Comparison of ENCODE assay signal across 26 cellular contexts in genomic region chr1:169214598-169214997, GRCh38.
"Had no signal": no experiment of that assay in that cellular context is flagged by ENCODE, and none has a peak within 500 bp of the region (broad histone marks: within the 10 kb centered on the region; RNA-seq: fewer than 3 reads in every experiment).

No MANE protein-coding gene starts in this region.

- DNase-seq: dermis blood vessel endothelial cell; dorsolateral prefrontal cortex; effector CD4-positive, alpha-beta T cell; effector memory CD4-positive, alpha-beta T cell; erythroblast; esophagus squamous epithelium; foreskin fibroblast; foreskin melanocyte; gastrocnemius medialis; glutamatergic neuron; head of caudate nucleus; heart right ventricle; hippocampal formation; left cardiac atrium; left ventricle myocardium superior; lower lobe of right lung; mesenchymal stem cell; midbrain had no signal

- H3K27ac ChIP-seq: coronary artery, dorsolateral prefrontal cortex, epithelial cell of prostate, esophagus squamous epithelium, gastrocnemius medialis, heart right ventricle, left lung, lower lobe of right lung had no signal

- H3K9me3 ChIP-seq: esophagus squamous epithelium, gastrocnemius medialis, heart right ventricle, left lung, lower lobe of right lung had no signal

- ATAC-seq: esophagus mucosa, gastrocnemius medialis, heart right ventricle, left cardiac atrium, left lung, left ventricle myocardium superior, lower lobe of right lung had no signal

- H3K4me1 ChIP-seq: esophagus squamous epithelium, gastrocnemius medialis, heart right ventricle, left lung, lower lobe of right lung had no signal

- H3K27me3 ChIP-seq: dorsolateral prefrontal cortex, esophagus squamous epithelium, gastrocnemius medialis, heart right ventricle, left lung had no signal

- FAIRE-seq: colon, endometrium, islet of Langerhans, keratinocyte had no signal

- H3K36me3 ChIP-seq: esophagus squamous epithelium, gastrocnemius medialis, heart right ventricle, left lung, lower lobe of right lung had no signal

- H3K4me3 ChIP-seq: coronary artery, dorsolateral prefrontal cortex, esophagus squamous epithelium, gastrocnemius medialis, heart right ventricle, left lung, lower lobe of right lung had no signal
